9 cellular contexts compared by ENCODE assay signal in the genomic region with DNA sequence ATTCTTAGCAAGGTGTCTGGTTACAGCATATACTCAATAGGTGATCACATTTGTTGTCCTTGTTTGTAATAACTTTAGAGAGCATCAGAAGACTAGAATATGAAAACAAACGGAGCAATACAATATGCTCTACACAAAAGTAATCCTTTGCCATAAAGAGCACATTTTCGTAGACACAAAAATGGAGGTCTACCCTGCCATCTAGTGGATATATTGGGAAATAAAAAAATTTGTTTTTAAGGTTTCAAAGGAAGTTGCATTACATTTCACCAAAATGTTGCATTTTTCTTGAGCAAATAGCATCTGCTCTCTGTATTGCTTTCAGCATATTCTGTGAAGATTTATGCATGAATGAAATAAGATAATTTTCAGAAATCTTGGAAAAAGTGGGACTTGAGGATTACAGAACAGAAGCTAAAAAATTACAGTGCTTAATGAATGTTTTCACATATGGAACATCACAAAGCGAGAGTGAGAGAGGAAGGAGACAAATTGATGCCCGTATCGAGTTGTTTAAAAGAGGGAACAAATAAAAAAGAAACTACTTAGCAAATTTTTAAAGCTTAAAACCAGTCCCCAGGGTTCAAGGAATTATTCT.
DNase-seq lines count a peak whose midpoint lies in the region; ATAC-seq and TF ChIP-seq lines count a peak whose summit lies in the region.
"Had no signal": no experiment of that assay in that cellular context is flagged by ENCODE, and none has a peak within 500 bp of the region (broad histone marks: within the 10 kb centered on the region; RNA-seq: fewer than 3 reads in every experiment).

No MANE protein-coding gene starts in this region.

- ATAC-seq in GM23338, result no peak
- ATAC-seq in effector memory CD8-positive, alpha-beta T cell (replicated peaks), result no peak

- no peak overlapping the region for H3K18ac ChIP-seq in neuronal stem cell (ENCODE audit: low read length)

- H3K4ac ChIP-seq in neuronal stem cell (ENCODE audit: low read length), result no peak overlapping the region

- no peak overlapping the region for H3K4me3 Mint-ChIP-seq in GM23338
- H3K4me3 Mint-ChIP-seq in endodermal cell, result no peak overlapping the region
- no peak overlapping the region for H3K4me3 Mint-ChIP-seq in activated naive CD8-positive, alpha-beta T cell treated with anti-CD3 and anti-CD28 coated beads for 36 hours
- H3K4me3 Mint-ChIP-seq in effector memory CD8-positive, alpha-beta T cell, result no peak overlapping the region
- H3K4me3 Mint-ChIP-seq: T-cell had no signal

- H2BK120ac ChIP-seq in neuronal stem cell (ENCODE audit: low read depth, low read length), result no peak overlapping the region

- H3K9me3 Mint-ChIP-seq in GM23338 (no peaks in the 10 kb centered on the region), endodermal cell (no peaks in the 10 kb centered on the region)
- H3K9me3 Mint-ChIP-seq in activated naive CD8-positive, alpha-beta T cell treated with anti-CD3 and anti-CD28 coated beads for 36 hours, result no peaks in the 10 kb centered on the region
- H3K9me3 Mint-ChIP-seq in effector memory CD8-positive, alpha-beta T cell, result no peaks in the 10 kb centered on the region
- H3K9me3 Mint-ChIP-seq: T-cell had no signal

- H2BK5ac ChIP-seq in neuronal stem cell (ENCODE audit: low read length), result no peak overlapping the region

- H3K4me1 ChIP-seq in GM23338 (ENCODE audit: insufficient read depth), result peaks cover 5% of the 10 kb centered on the region; the same call in 1 of the 2 replicates
- no peaks in the 10 kb centered on the region for H3K4me1 ChIP-seq in endodermal cell (ENCODE audit: control insufficient read depth, insufficient read depth, low read length)
- H3K4me1 ChIP-seq in neuronal stem cell (ENCODE audit: control insufficient read depth in 2 of 2, insufficient read depth in 1 of 2, low read depth in 1 of 2, low read length in 2 of 2), result peaks cover 0 to 2% of the 10 kb centered on the region in 2 donors

- no peak overlapping the region for H4K8ac ChIP-seq in neuronal stem cell (ENCODE audit: low read depth, low read length)

- peak; percentile 55 to 76 for TF ChIP-seq CTCF in GM23338 (conservative IDR thresholded peaks at IDR 0.05; ENCODE audit: low read depth in 2 of 2)
- TF ChIP-seq CTCF in endodermal cell (conservative IDR thresholded peaks at IDR 0.05), result peak; percentile 78

- H2AFZ ChIP-seq in GM23338, result no peak overlapping the region
- H2AFZ ChIP-seq in neuronal stem cell (ENCODE audit: low read length), result peak overlapping the region; percentile 38

- H3K27me3 Mint-ChIP-seq in GM23338 (ENCODE audit: insufficient read depth, low read depth, poor library complexity) (no peaks in the 10 kb centered on the region), endodermal cell (ENCODE audit: insufficient read depth) (no peaks in the 10 kb centered on the region)
- H3K27me3 Mint-ChIP-seq in activated naive CD8-positive, alpha-beta T cell treated with anti-CD3 and anti-CD28 coated beads for 36 hours, result peaks cover 8% of the 10 kb centered on the region
- peaks cover 0 to 5% of the 10 kb centered on the region in 2 donors for H3K27me3 Mint-ChIP-seq in effector memory CD8-positive, alpha-beta T cell
- H3K27me3 Mint-ChIP-seq: T-cell had no signal

- H3K9ac ChIP-seq in endodermal cell (ENCODE audit: extremely low read depth, low read length, poor library complexity, severe bottlenecking) (no peak overlapping the region), neuronal stem cell (ENCODE audit: low read depth, low read length, poor library complexity) (no peak overlapping the region)

- no peaks in the 10 kb centered on the region for H3K79me1 ChIP-seq in neuronal stem cell (ENCODE audit: low read depth, low read length)

- no peak overlapping the region for H2BK15ac ChIP-seq in neuronal stem cell (ENCODE audit: low read length)

- no peaks in the 10 kb centered on the region for H3K9me3 ChIP-seq in endodermal cell (ENCODE audit: control insufficient read depth, low read length)
- H3K9me3 ChIP-seq in neuronal stem cell (replicated peaks in 1 of 2; ENCODE audit: control insufficient read depth in 2 of 2, insufficient read depth in 1 of 2, low read depth in 1 of 2, low read length in 2 of 2), result peaks cover 0 to 1% of the 10 kb centered on the region in 2 donors

- H3F3A ChIP-seq in GM23338 (replicated peaks; ENCODE audit: low read depth), result no peaks in the 10 kb centered on the region

- H3K27me3 ChIP-seq in GM23338 (ENCODE audit: insufficient read depth) (no peaks in the 10 kb centered on the region), endodermal cell (ENCODE audit: control insufficient read depth, insufficient read depth, low read length, poor library complexity, severe bottlenecking) (no peaks in the 10 kb centered on the region), neuronal stem cell (ENCODE audit: control insufficient read depth in 3 of 3, insufficient read depth in 3 of 3, low read depth in 1 of 3, low read length in 3 of 3) (no peaks in the 10 kb centered on the region)

- H3K36me3 ChIP-seq in GM23338 (ENCODE audit: insufficient read depth) (no peaks in the 10 kb centered on the region), endodermal cell (ENCODE audit: control insufficient read depth, insufficient read depth, low read length) (no peaks in the 10 kb centered on the region), neuronal stem cell (replicated peaks in 1 of 2; ENCODE audit: control insufficient read depth in 2 of 2, insufficient read depth in 2 of 2, low read length in 2 of 2) (no peaks in the 10 kb centered on the region)

- no peak overlapping the region for H3K4me2 ChIP-seq in GM23338
- H3K4me2 ChIP-seq in neuronal stem cell (ENCODE audit: insufficient read depth, low read length, poor library complexity, severe bottlenecking), result no peak overlapping the region

- 59 to 62% methylated on average over 3 to 5 of the region's 5 CpGs for WGBS in endodermal cell (ENCODE audit: insufficient coverage in 1 of 2, insufficient read length in 1 of 2), 2 experiments
- WGBS in neuronal stem cell (ENCODE audit: extremely low coverage in 2 of 2, insufficient read length in 2 of 2, insufficient replicate concordance in 1 of 2), 2 donors, result no CpG with 5 or more reads among the region's 5 CpGs

- H3K79me2 ChIP-seq in GM23338 (replicated peaks; ENCODE audit: insufficient read depth), result no peaks in the 10 kb centered on the region

- no peak overlapping the region for H4K91ac ChIP-seq in neuronal stem cell (ENCODE audit: low read depth, low read length, poor library complexity)

- H4K20me1 ChIP-seq in GM23338 (replicated peaks; ENCODE audit: insufficient read depth), result no peaks in the 10 kb centered on the region

- DNase-seq in DMS53 (lab: John Stamatoyannopoulos, UW) (peak; percentile 62), GM23338 (ENCODE audit: low spot score) (peak; percentile 54), NCI-H69 (lab: John Stamatoyannopoulos, UW) (peak; percentile 49), endodermal cell (no peak), neuronal stem cell (ENCODE audit: low spot score) (peak; percentile 17), islet precursor cell (no peak)
- DNase-seq in activated naive CD8-positive, alpha-beta T cell treated with anti-CD3 and anti-CD28 coated beads for 36 hours, result no peak
- DNase-seq in effector memory CD8-positive, alpha-beta T cell, result no peak
- DNase-seq: T-cell had no signal

- H3K27ac ChIP-seq in GM23338 (ENCODE audit: low read depth), result no peak overlapping the region
- no peak overlapping the region for H3K27ac ChIP-seq in endodermal cell (ENCODE audit: low read depth, low read length)
- H3K27ac ChIP-seq in neuronal stem cell (replicated peaks; ENCODE audit: low read length), result no peak overlapping the region

- H2BK12ac ChIP-seq in neuronal stem cell (ENCODE audit: low read length), result no peak overlapping the region

- H3K27ac Mint-ChIP-seq in GM23338 (no peak overlapping the region), endodermal cell (no peak overlapping the region)
- no peak overlapping the region for H3K27ac Mint-ChIP-seq in activated naive CD8-positive, alpha-beta T cell treated with anti-CD3 and anti-CD28 coated beads for 36 hours
- no peak overlapping the region for H3K27ac Mint-ChIP-seq in effector memory CD8-positive, alpha-beta T cell
- H3K27ac Mint-ChIP-seq: T-cell had no signal

- H3K9me2 ChIP-seq in GM23338 (ENCODE audit: insufficient read depth), result peaks cover 9% of the 10 kb centered on the region; the same call in 1 of the 2 replicates

- no peak overlapping the region for H2AK5ac ChIP-seq in neuronal stem cell (ENCODE audit: low read depth, low read length)

- no peak overlapping the region for H3K23ac ChIP-seq in neuronal stem cell (ENCODE audit: low read depth, low read length, poor library complexity)

- H3K4me1 Mint-ChIP-seq in GM23338 (0 out of 3 replicates have a peak, but pooled peaks cover 3% of the 10 kb centered on the region), endodermal cell (peaks cover 11% of the 10 kb centered on the region)
- H3K4me1 Mint-ChIP-seq in activated naive CD8-positive, alpha-beta T cell treated with anti-CD3 and anti-CD28 coated beads for 36 hours, result no peaks in the 10 kb centered on the region
- peaks cover 0 to 3% of the 10 kb centered on the region in 2 donors for H3K4me1 Mint-ChIP-seq in effector memory CD8-positive, alpha-beta T cell (ENCODE audit: low read depth in 2 of 2)
- H3K4me1 Mint-ChIP-seq: T-cell had no signal

- H3K36me3 Mint-ChIP-seq in GM23338 (ENCODE audit: low read depth) (no peaks in the 10 kb centered on the region), endodermal cell (ENCODE audit: low read depth) (no peaks in the 10 kb centered on the region)
- H3K36me3 Mint-ChIP-seq in activated naive CD8-positive, alpha-beta T cell treated with anti-CD3 and anti-CD28 coated beads for 36 hours, result no peaks in the 10 kb centered on the region
- H3K36me3 Mint-ChIP-seq in effector memory CD8-positive, alpha-beta T cell (ENCODE audit: insufficient read depth), result no peaks in the 10 kb centered on the region
- H3K36me3 Mint-ChIP-seq: T-cell had no signal

- H3K4me3 ChIP-seq in GM23338 (no peak overlapping the region), endodermal cell (ENCODE audit: low read length) (no peak overlapping the region), neuronal stem cell (ENCODE audit: low read length in 2 of 2) (no peak overlapping the region)

- no peak overlapping the region for H3K14ac ChIP-seq in neuronal stem cell (ENCODE audit: low read length)

TF ChIP-seq in GM23338, 12 proteins besides CTCF, POLR2A, EP300 and RAD21 (continues in another document):
- no peak for TF ChIP-seq POLR2AphosphoS5 (IDR thresholded peaks at IDR 0.05; ENCODE audit: low read depth)

Comparison
In these comparisons a context has a peak if more than half of its experiments do, and no peak if none do; other contexts are left out.
1. DNase-seq: peak in DMS53 (single experiment), GM23338 (single experiment), NCI-H69 (single experiment) and neuronal stem cell (single experiment); none in endodermal cell (single experiment), islet precursor cell (single experiment), activated naive CD8-positive, alpha-beta T cell treated with anti-CD3 and anti-CD28 coated beads for 36 hours (single experiment) and effector memory CD8-positive, alpha-beta T cell (0 of 3).